Comparison of ENCODE assay signal across 1 cellular context in genomic region chr11:120337133-120337895, GRCh38.
TF ChIP-seq lines count a peak whose summit lies in the region.

No MANE protein-coding gene starts in this region.

TF ChIP-seq in K562, 482 proteins besides CTCF, POLR2A, EP300 and RAD21 (continued from another document and continues in another):
- TF ChIP-seq AFF1 (IDR thresholded peaks at IDR 0.05; ENCODE audit: low read depth in 1 of 2, partially characterized antibody in 2 of 2) (peak in 1 of 2 experiments; percentile 25), RREB1 (CRISPR knock-in tag; IDR thresholded peaks at IDR 0.05) (no peak), ARID3B (CRISPR knock-in tag; IDR thresholded peaks at IDR 0.05; ENCODE audit: borderline replicate concordance) (no peak), RBBP5 (IDR thresholded peaks at IDR 0.05; ENCODE audit: borderline replicate concordance, insufficient read depth, low read length, poor library complexity, severe bottlenecking) (peak; percentile 19), ZHX1 (conservative IDR thresholded peaks at IDR 0.05; ENCODE audit: low read length) (no peak), ZNF583 (CRISPR knock-in tag; IDR thresholded peaks at IDR 0.05) (no peak), SMARCA5 (IDR thresholded peaks at IDR 0.05) (no peak), NR0B1 (IDR thresholded peaks at IDR 0.05; ENCODE audit: partially characterized antibody) (no peak), SAP30 (IDR thresholded peaks at IDR 0.05; ENCODE audit: borderline replicate concordance, insufficient read depth, low read depth, low read length, poor library complexity, severe bottlenecking) (peak; percentile 58), HDAC6 (IDR thresholded peaks at IDR 0.05; ENCODE audit: low read depth, low read length) (no peak), ZNF75A (CRISPR knock-in tag; IDR thresholded peaks at IDR 0.05) (no peak), E4F1 (CRISPR knock-in tag; IDR thresholded peaks at IDR 0.05; ENCODE audit: borderline replicate concordance) (no peak), KDM1A (IDR thresholded peaks at IDR 0.05) (peak; percentile 59 to 61), TOE1 (IDR thresholded peaks at IDR 0.05; ENCODE audit: borderline replicate concordance) (no peak), TOE1 (CRISPR knock-in tag; IDR thresholded peaks at IDR 0.05; ENCODE audit: borderline replicate concordance, low read depth) (no peak), GABPB1 (CRISPR knock-in tag; IDR thresholded peaks at IDR 0.05) (no peak), ETV1 (tag; conservative IDR thresholded peaks at IDR 0.05; ENCODE audit: low read depth) (no peak), MLLT1 (IDR thresholded peaks at IDR 0.05) (peak in 1 of 2 experiments; percentile 46; a peak in 1 of 4 replicates), NR2F6 (CRISPR knock-in tag; IDR thresholded peaks at IDR 0.05) (no peak), ZFP36 (IDR thresholded peaks at IDR 0.05; ENCODE audit: low read depth, low read length, partially characterized antibody) (no peak), THRA (IDR thresholded peaks at IDR 0.05) (peak; percentile 64), CREB3 (tag; conservative IDR thresholded peaks at IDR 0.05; ENCODE audit: low read depth) (no peak), ESRRA (IDR thresholded peaks at IDR 0.05; ENCODE audit: borderline replicate concordance, low read depth) (peak; percentile 86), CGGBP1 (CRISPR knock-in tag; IDR thresholded peaks at IDR 0.05) (no peak), RCOR1 (IDR thresholded peaks at IDR 0.05; ENCODE audit: borderline replicate concordance in 1 of 2, low read depth in 2 of 2, low read length in 2 of 2) (no peak), ZNF707 (CRISPR knock-in tag; conservative IDR thresholded peaks at IDR 0.05) (no peak), CREM (IDR thresholded peaks at IDR 0.05; ENCODE audit: low read depth) (no peak), ZC3H11A (IDR thresholded peaks at IDR 0.05; ENCODE audit: low read depth, low read length) (no peak), HNRNPUL1 (IDR thresholded peaks at IDR 0.05; ENCODE audit: low read length) (no peak), HDAC2 (IDR thresholded peaks at IDR 0.05) (peak; percentile 25; the same call in 1 of the 2 replicates), PHF21A (IDR thresholded peaks at IDR 0.05; ENCODE audit: borderline replicate concordance, low read depth) (peak; percentile 70; the same call in 1 of the 2 replicates)
